ENCODE assay signal across 8 cellular contexts in the genomic region with DNA sequence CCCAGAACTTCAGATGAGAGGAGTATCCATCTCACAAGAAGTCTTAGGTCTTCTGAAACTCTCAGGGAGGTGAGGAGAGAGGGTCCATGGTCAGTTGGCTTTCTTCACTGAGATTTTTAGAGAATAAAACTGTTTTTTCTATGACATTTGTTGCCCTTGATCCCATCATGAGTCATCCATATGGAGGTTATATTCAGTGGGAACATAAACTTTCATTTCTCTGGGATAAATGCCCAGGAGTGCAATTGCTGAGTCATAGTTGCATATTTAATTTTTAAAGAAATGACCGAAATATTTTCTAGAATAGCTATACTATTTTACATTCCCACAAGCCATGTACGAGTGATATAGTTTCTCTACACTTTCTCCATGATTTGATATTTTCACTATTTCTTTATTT.
DNase-seq lines count a peak whose midpoint lies in the region; ATAC-seq and TF ChIP-seq lines count a peak whose summit lies in the region.

No MANE protein-coding gene starts in this region.

- H3K79me2 ChIP-seq in PC-9 (ENCODE audit: low read depth) = no peaks in the 10 kb centered on the region

- H3K36me3 ChIP-seq in PC-9 (ENCODE audit: low read depth) = no peaks in the 10 kb centered on the region

- H3K4me3 ChIP-seq in PC-9 (no peak overlapping the region), choroid plexus epithelial cell (ENCODE audit: low read depth, low read length) (no peak overlapping the region), right cardiac atrium (ENCODE audit: low read length) (no peak overlapping the region)

- no peaks in the 10 kb centered on the region for H3K9me2 ChIP-seq in PC-9 (ENCODE audit: insufficient read depth)

- no peaks in the 10 kb centered on the region; the same call in 1 of the 2 replicates for H3F3A ChIP-seq in PC-9 (ENCODE audit: insufficient read depth, low read depth)

- H3K27ac ChIP-seq in PC-9 (peak overlapping the region; percentile 74), right cardiac atrium (ENCODE audit: low read length) (no peak overlapping the region)

- H2AFZ ChIP-seq in PC-9 = no peak overlapping the region

- POLR2A ChIA-PET in PC-9 (lab: Charles Lee; ENCODE audit: unreplicated experiment) = no interaction called here

- ATAC-seq in omental fat pad (ENCODE audit: low FRiP score) = peak; percentile 57
- ATAC-seq in right cardiac atrium = no peak
- no peak for ATAC-seq in HG03342 (IDR thresholded peaks at IDR 0.05; ENCODE audit: unreplicated experiment)
- ATAC-seq in HG02588 (IDR thresholded peaks at IDR 0.05; ENCODE audit: unreplicated experiment) = no peak

- H4K20me1 ChIP-seq in PC-9 (ENCODE audit: insufficient read depth) = no peaks in the 10 kb centered on the region

- intact Hi-C loops in PC-9 (cut with micrococcal nuclease; ENCODE audit: unreplicated experiment) (no loop called here), right cardiac atrium (cut with DNase I) (loop anchor here in 2 of 4 donors (5.0 to 10.0 kb wide), 2 partner anchors 75 to 77 kb away; no protein-coding TSS in a partner anchor)

- peaks cover 8% of the 10 kb centered on the region for H3K4me1 ChIP-seq in PC-9 (replicated peaks; ENCODE audit: insufficient read depth)
- H3K4me1 ChIP-seq in right cardiac atrium (ENCODE audit: control insufficient read depth, insufficient read depth, low read length) = no peaks in the 10 kb centered on the region

- BruUV-seq in PC-9 (replicated peaks; lab: Mats Ljungman, UMichigan) = no TSS peak

- no peaks in the 10 kb centered on the region for H3K27me3 ChIP-seq in PC-9 (ENCODE audit: insufficient read depth, low read depth)
- H3K27me3 ChIP-seq in right cardiac atrium (ENCODE audit: control insufficient read depth, insufficient read depth) = no peaks in the 10 kb centered on the region

- no peaks in the 10 kb centered on the region for H3K9me3 ChIP-seq in PC-9 (ENCODE audit: insufficient read depth, low read depth)
- H3K9me3 ChIP-seq in right cardiac atrium (ENCODE audit: control insufficient read depth, low read length) = no peaks in the 10 kb centered on the region

- DNase-seq in EH (ENCODE audit: low read depth) = peak; percentile 82
- DNase-seq in PC-9 = no peak
- peak; percentile 54 for DNase-seq in choroid plexus epithelial cell (ENCODE audit: low read depth)
- no peak for DNase-seq in omental fat pad (ENCODE audit: low spot score)
- DNase-seq in right cardiac atrium = no peak
- DNase-seq in activated CD4-positive, alpha-beta T cell treated with anti-CD3 and anti-CD28 coated beads, Interleukin-2, amount 50 U/mL, for 1 hour = no peak

- no peak for TF ChIP-seq CTCF in PC-9 (conservative IDR thresholded peaks at IDR 0.05)
- TF ChIP-seq CTCF in choroid plexus epithelial cell (conservative IDR thresholded peaks at IDR 0.05; ENCODE audit: low read depth, low read length) = no peak
- TF ChIP-seq CTCF in omental fat pad (IDR thresholded peaks at IDR 0.05) = no peak

- 60% methylated on average over 2 of the region's 2 CpGs for WGBS in right cardiac atrium

- CTCF ChIA-PET in PC-9 (lab: Charles Lee) = interaction anchor here (0.6 to 0.7 kb wide), 3 partner anchors 114 to 201 kb away, joined by 3 to 12 read pairs (median 4); no protein-coding TSS in a partner anchor

- peak overlapping the region; percentile 38 for H3K4me2 ChIP-seq in PC-9

Comparison
In these comparisons a context has a peak if more than half of its experiments do, and no peak if none do; other contexts are left out.
1. DNase-seq: peak in EH (single experiment) and choroid plexus epithelial cell (single experiment); none in PC-9 (0 of 2), omental fat pad (single experiment), right cardiac atrium (0 of 3) and activated CD4-positive, alpha-beta T cell treated with anti-CD3 and anti-CD28 coated beads, Interleukin-2, amount 50 U/mL, for 1 hour (single experiment).